Comparison of ENCODE assay signal across 7 cellular contexts in the genomic region with DNA sequence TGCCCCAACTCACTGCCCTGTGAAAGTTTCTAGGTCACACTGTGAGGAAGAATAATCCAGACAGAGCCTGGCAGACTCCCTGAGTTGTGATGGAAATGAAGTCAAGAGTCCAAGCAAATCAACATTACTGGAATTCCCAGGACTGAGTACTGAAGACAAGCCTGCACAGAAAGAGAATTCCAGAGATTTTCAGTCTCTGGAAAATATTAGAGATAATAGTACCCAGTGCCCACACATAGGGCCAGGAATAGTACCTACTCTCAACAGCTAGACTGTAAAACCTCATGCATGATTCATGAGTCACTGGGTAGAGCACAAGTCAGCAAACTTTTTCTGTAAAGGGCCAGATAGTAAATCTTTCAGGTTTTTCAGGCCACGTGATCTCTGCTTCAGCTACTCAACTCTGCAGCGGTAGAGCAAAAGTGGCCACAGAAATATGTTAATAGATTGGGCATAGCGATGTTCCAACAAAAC. TPM values are rescaled to one million over a fixed set of nuclear protein-coding genes. Genes with fewer than 3 reads are reported as not detected.
DNase-seq lines count a peak whose midpoint lies in the region; TF ChIP-seq lines count a peak whose summit lies in the region.
"Not testable (repeated sequence)": the region's sequence is repeated elsewhere in the genome, so short reads cannot be mapped to it uniquely, and the experiment has no call there.

No MANE protein-coding gene starts in this region.

- H4K12ac ChIP-seq in trophoblast cell (ENCODE audit: low read depth, low read length): not testable (repeated sequence)

- not testable (repeated sequence) for H4K8ac ChIP-seq in trophoblast cell (ENCODE audit: low read depth, low read length)

- not testable (repeated sequence) for H3K79me1 ChIP-seq in trophoblast cell (ENCODE audit: low read length)

- not testable (repeated sequence) for H3K27me3 ChIP-seq in brain microvascular endothelial cell (replicated peaks); trophoblast cell (ENCODE audit: insufficient read depth, low read length)

- H3K79me2 ChIP-seq in trophoblast cell (ENCODE audit: control insufficient read depth, insufficient read depth, low read length, poor library complexity): not testable (repeated sequence)

- H2AFZ ChIP-seq in trophoblast cell (ENCODE audit: insufficient read depth, low read length, poor library complexity): not testable (repeated sequence)

- H3K4me3 ChIP-seq in brain microvascular endothelial cell (ENCODE audit: low read depth, low read length); fibroblast of pulmonary artery (replicated peaks; ENCODE audit: low read depth, low read length); trophoblast cell (ENCODE audit: low read depth, low read length): not testable (repeated sequence)

- not testable (repeated sequence) for H3K18ac ChIP-seq in trophoblast cell (ENCODE audit: low read length)

- not testable (repeated sequence) for H3K4ac ChIP-seq in trophoblast cell (ENCODE audit: low read depth, low read length)

- not testable (repeated sequence) for TF ChIP-seq CTCF in brain microvascular endothelial cell (IDR thresholded peaks at IDR 0.05; ENCODE audit: low read depth, low read length, missing control alignments); fibroblast of pulmonary artery (IDR thresholded peaks at IDR 0.05; ENCODE audit: low read length, missing control alignments)

- not testable (repeated sequence) for H3K14ac ChIP-seq in trophoblast cell (ENCODE audit: low read length)

- H3K9me3 ChIP-seq in trophoblast cell (ENCODE audit: insufficient read depth, low read depth, low read length): not testable (repeated sequence)

- DNase-seq in Daoy (ENCODE audit: low read depth): peak; percentile 78
- peak; percentile 50 for DNase-seq in HT-29 (ENCODE audit: low spot score)
- peak; percentile 71 for DNase-seq in RPMI7951 (ENCODE audit: low read depth)
- DNase-seq in brain microvascular endothelial cell: peak; percentile 85
- DNase-seq in fibroblast of pulmonary artery (ENCODE audit: low read depth): peak; percentile 68
- peak; percentile 53 for DNase-seq in iris pigment epithelial cell (ENCODE audit: low read depth)
- DNase-seq in trophoblast cell: peak; percentile 38 to 87

- H3K23ac ChIP-seq in trophoblast cell (ENCODE audit: low read length): not testable (repeated sequence)

- in situ Hi-C loops in brain microvascular endothelial cell (cut with HindIII; ENCODE audit: low pct_ligation_motif_present, low sequenced_read_pairs): not testable (repeated sequence)

- not testable (repeated sequence) for H3K9ac ChIP-seq in trophoblast cell (ENCODE audit: low read length)

- H2BK120ac ChIP-seq in trophoblast cell (ENCODE audit: insufficient read depth, low read length, poor library complexity): not testable (repeated sequence)

- not testable (repeated sequence) for H2BK5ac ChIP-seq in trophoblast cell (ENCODE audit: low read depth, low read length, poor library complexity)

- H3K4me2 ChIP-seq in trophoblast cell (ENCODE audit: low read length): peak overlapping the region; percentile 41

- not testable (repeated sequence) for H4K91ac ChIP-seq in trophoblast cell (ENCODE audit: low read depth, low read length)

- not testable (repeated sequence) for H2AK5ac ChIP-seq in trophoblast cell (ENCODE audit: low read length)

- H3K36me3 ChIP-seq in brain microvascular endothelial cell (replicated peaks); trophoblast cell (ENCODE audit: control insufficient read depth in 1 of 2, insufficient read depth in 2 of 2, low read length in 2 of 2): not testable (repeated sequence)

- H2BK12ac ChIP-seq in trophoblast cell (ENCODE audit: low read length): not testable (repeated sequence)

- H3K27ac ChIP-seq in brain microvascular endothelial cell: peak overlapping the region; percentile 55
- H3K27ac ChIP-seq in trophoblast cell (ENCODE audit: low read depth, low read length): peak overlapping the region; percentile 65

- not testable (repeated sequence) for H3K4me1 ChIP-seq in trophoblast cell (ENCODE audit: control insufficient read depth in 1 of 2, insufficient read depth in 2 of 2, low read length in 2 of 2)

- no CpG with 5 or more reads among the region's 3 CpGs for WGBS in trophoblast cell (ENCODE audit: extremely low coverage, insufficient coverage, insufficient read length)

RNA-seq across cellular contexts. Expression of a gene that starts 50.0 kb away (rescaled TPM):
- total RNA-seq in Daoy (2014; rRNA removed; shearing (Covaris generic)): 51.0 and 60.1 TPM in 2 replicates
- total RNA-seq in HT-29 (2014; rRNA removed; shearing (Covaris generic)): 21.8 and 22.2 TPM in 2 replicates
- 65.4 and 66.0 TPM in 2 replicates for total RNA-seq in RPMI7951 (2014; rRNA removed; shearing (Covaris generic))
- 49.0 and 50.2 TPM in 2 replicates for polyA plus RNA-seq in trophoblast cell (2013)

RNA-seq across cellular contexts. Expression of a gene that starts 50.8 kb away (rescaled TPM):
- 19.4 and 25.3 TPM in 2 replicates for total RNA-seq in Daoy (2014; rRNA removed; shearing (Covaris generic))
- total RNA-seq in HT-29 (2014; rRNA removed; shearing (Covaris generic)): 5.9 and 9.7 TPM in 2 replicates
- 12.5 and 16.6 TPM in 2 replicates for total RNA-seq in RPMI7951 (2014; rRNA removed; shearing (Covaris generic))
- polyA plus RNA-seq in trophoblast cell (2013): 19.6 and 20.8 TPM in 2 replicates
